In the genomic region with DNA sequence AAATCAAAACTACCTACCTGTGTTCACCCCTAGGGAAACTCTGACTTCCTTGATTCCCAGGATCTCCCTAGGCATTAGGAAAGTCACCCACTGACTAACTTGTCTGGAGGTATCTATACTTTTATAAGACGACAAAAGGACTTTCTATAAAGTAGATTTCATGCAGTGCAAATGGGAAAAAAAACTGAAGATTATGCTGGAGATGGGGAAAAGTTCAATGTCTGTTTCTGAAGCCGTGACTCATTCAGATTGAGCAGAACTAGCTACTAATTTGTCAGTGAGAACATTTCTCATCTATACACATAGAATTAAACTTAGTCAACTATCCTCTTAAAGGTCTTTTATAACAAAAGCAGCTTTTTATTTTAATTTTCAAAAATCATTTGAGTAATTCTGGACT, we compare ENCODE assay signal across 17 cellular contexts. TPM values are rescaled to one million over a fixed set of nuclear protein-coding genes. Genes with fewer than 3 reads are reported as not detected.
DNase-seq lines count a peak whose midpoint lies in the region; ATAC-seq, FAIRE-seq and TF ChIP-seq lines count a peak whose summit lies in the region.
"Had no signal": no experiment of that assay in that cellular context is flagged by ENCODE, and none has a peak within 500 bp of the region (broad histone marks: within the 10 kb centered on the region; RNA-seq: fewer than 3 reads in every experiment).

No MANE protein-coding gene starts in this region.

- TF ChIP-seq EP300 in SK-N-SH (IDR thresholded peaks at IDR 0.05; ENCODE audit: borderline replicate concordance in 1 of 2, low read depth in 1 of 2, low read length in 1 of 2) = no peak

- H3K4me2 ChIP-seq in SK-N-SH (peak overlapping the region; percentile 72; the same call in 1 of the 2 replicates), skeletal muscle satellite cell (ENCODE audit: low read length) (peak overlapping the region; percentile 16)
- H3K4me2 ChIP-seq: BLaER1 had no signal

- peaks cover 5 to 44% of the 10 kb centered on the region in 2 experiments for H3K4me1 ChIP-seq in SK-N-SH (ENCODE audit: control insufficient read depth in 1 of 2, insufficient read depth in 2 of 2, low read depth in 1 of 2, low read length in 1 of 2)
- H3K4me1 ChIP-seq in esophagus squamous epithelium = peaks cover 0 to 92% (median 31%) of the 10 kb centered on the region in 3 donors
- peaks cover 62% of the 10 kb centered on the region for H3K4me1 ChIP-seq in skeletal muscle satellite cell (ENCODE audit: control insufficient read depth, insufficient read depth, low read length)
- H3K4me1 ChIP-seq in aorta (ENCODE audit: control insufficient read depth in 1 of 2, insufficient read depth in 2 of 2, low read length in 2 of 2) = peaks cover 4 to 10% of the 10 kb centered on the region in 2 donors
- H3K4me1 ChIP-seq: BLaER1 had no signal

- TF ChIP-seq POLR2A in H54 (IDR thresholded peaks at IDR 0.05; ENCODE audit: low read depth, low read length) (no peak), esophagus squamous epithelium (IDR thresholded peaks at IDR 0.05) (no peak)

- CTCF ChIA-PET in SK-N-SH (lab: Yijun Ruan, JAX) = interaction anchor here (1.1 kb wide), 1 partner anchor 68 kb away, joined by 3 read pairs; no protein-coding TSS in a partner anchor

- peak; percentile 80 for FAIRE-seq in H54 (lab: Jason Lieb, UNC)
- FAIRE-seq: colon had no signal

- peaks cover 53% of the 10 kb centered on the region for H3F3A ChIP-seq in SK-N-SH (replicated peaks; ENCODE audit: insufficient read depth)

- H3K9ac ChIP-seq in SK-N-SH (peak overlapping the region; percentile 31; the same call in 1 of the 2 replicates), skeletal muscle satellite cell (ENCODE audit: low read depth, low read length) (peak overlapping the region; percentile 12)
- H3K9ac ChIP-seq: BLaER1, parathyroid adenoma had no signal

- no peak for TF ChIP-seq RAD21 in SK-N-SH (IDR thresholded peaks at IDR 0.05; ENCODE audit: low read length)

- 15% methylated on average over 2 of the region's 2 CpGs for WGBS in SK-N-SH (ENCODE audit: low lambda C conversion rate)
- WGBS in esophagus squamous epithelium, 2 donors = 45 to 49% methylated on average over 2 of the region's 2 CpGs
- 28 to 46% methylated on average over 2 of the region's 2 CpGs for WGBS in aorta, 2 donors

- POLR2A ChIA-PET in SK-N-SH (lab: Yijun Ruan, JAX) = no interaction called here

- intact Hi-C loops in esophagus squamous epithelium (cut with DNase I) (no loop called here), aorta (cut with DNase I) (no loop called here)

- no peak for ATAC-seq in aorta (ENCODE audit: low FRiP score)
- ATAC-seq: esophagus mucosa had no signal

- H4K20me1 ChIP-seq in SK-N-SH (ENCODE audit: insufficient read depth) = peaks cover 12% of the 10 kb centered on the region; the same call in 1 of the 2 replicates
- H4K20me1 ChIP-seq: BLaER1 had no signal

- DNase-seq in H54 (ENCODE audit: insufficient read length, low spot score) = no peak
- no peak for DNase-seq in SK-N-SH
- DNase-seq in esophagus squamous epithelium (lab: John Stamatoyannopoulos, UW) = no peak
- DNase-seq in medulla oblongata (ENCODE audit: extremely low spot score) = no peak
- no peak for DNase-seq in aorta
- no peak for DNase-seq in DMS53 (lab: John Stamatoyannopoulos, UW)
- DNase-seq: activated CD4-positive, alpha-beta memory T cell treated with anti-CD3 and anti-CD28 coated beads for 36 hours; hippocampal formation; NCI-H1694; NCI-H446; spleen; stimulated activated naive CD4-positive, alpha-beta T cell had no signal

- H3K4me3 ChIP-seq in SK-N-SH (ENCODE audit: low read depth in 2 of 2, low read length in 1 of 2) (no peak overlapping the region), esophagus squamous epithelium (no peak overlapping the region), skeletal muscle satellite cell (ENCODE audit: low read length) (no peak overlapping the region), aorta (ENCODE audit: low read length in 2 of 2) (peak overlapping the region in 1 of 2 donors; percentile 8)
- H3K4me3 ChIP-seq: BLaER1, spleen had no signal

- no peaks in the 10 kb centered on the region for H3K9me2 ChIP-seq in SK-N-SH

- peak overlapping the region; percentile 63 to 92; a peak in 3 of 4 replicates for H3K27ac ChIP-seq in SK-N-SH (ENCODE audit: low read depth in 2 of 2, low read length in 1 of 2)
- H3K27ac ChIP-seq in esophagus squamous epithelium = peak overlapping the region in 3 of 4 donors; percentile 41 to 85 (median 76)
- peak overlapping the region in 1 of 2 donors; percentile 76 for H3K27ac ChIP-seq in aorta (ENCODE audit: low read depth in 1 of 2, low read length in 2 of 2)
- H3K27ac ChIP-seq: BLaER1, parathyroid adenoma, spleen had no signal

- no peak overlapping the region for H2AFZ ChIP-seq in SK-N-SH (ENCODE audit: low read depth)
- H2AFZ ChIP-seq: parathyroid adenoma had no signal

- H3K9me3 ChIP-seq in SK-N-SH (no peaks in the 10 kb centered on the region), esophagus squamous epithelium (no peaks in the 10 kb centered on the region), skeletal muscle satellite cell (replicated peaks; ENCODE audit: low read length) (no peaks in the 10 kb centered on the region), aorta (ENCODE audit: control insufficient read depth, low read length) (no peaks in the 10 kb centered on the region)
- H3K9me3 ChIP-seq: spleen had no signal

- H3K36me3 ChIP-seq in SK-N-SH (replicated peaks in 1 of 2; ENCODE audit: control insufficient read depth in 1 of 2, insufficient read depth in 2 of 2, low read length in 1 of 2) = peaks cover 0 to 2% of the 10 kb centered on the region in 2 experiments
- H3K36me3 ChIP-seq in esophagus squamous epithelium = peaks cover 0 to 5% (median 0%) of the 10 kb centered on the region in 3 donors
- H3K36me3 ChIP-seq in skeletal muscle satellite cell (ENCODE audit: insufficient read depth, low read length) = no peaks in the 10 kb centered on the region
- H3K36me3 ChIP-seq in aorta (ENCODE audit: control insufficient read depth in 1 of 2, insufficient read depth in 2 of 2, low read length in 1 of 2) = no peaks in the 10 kb centered on the region
- H3K36me3 ChIP-seq: BLaER1, spleen had no signal

- H3K27me3 ChIP-seq in SK-N-SH (ENCODE audit: insufficient read depth) (no peaks in the 10 kb centered on the region), esophagus squamous epithelium (no peaks in the 10 kb centered on the region), skeletal muscle satellite cell (ENCODE audit: control insufficient read depth, insufficient read depth, low read length) (no peaks in the 10 kb centered on the region), aorta (ENCODE audit: control insufficient read depth in 1 of 2, insufficient read depth in 2 of 2, low read length in 1 of 2) (no peaks in the 10 kb centered on the region)

- peaks cover 98% of the 10 kb centered on the region for H3K79me2 ChIP-seq in SK-N-SH (ENCODE audit: insufficient read depth)

- TF ChIP-seq CTCF in SK-N-SH (IDR thresholded peaks at IDR 0.05) (no peak), esophagus squamous epithelium (IDR thresholded peaks at IDR 0.05) (peak in 2 of 6 experiments; percentile 7 to 37)

TF ChIP-seq in SK-N-SH, 30 proteins besides CTCF, POLR2A, EP300 and RAD21:
- TF ChIP-seq, protein P1, sequence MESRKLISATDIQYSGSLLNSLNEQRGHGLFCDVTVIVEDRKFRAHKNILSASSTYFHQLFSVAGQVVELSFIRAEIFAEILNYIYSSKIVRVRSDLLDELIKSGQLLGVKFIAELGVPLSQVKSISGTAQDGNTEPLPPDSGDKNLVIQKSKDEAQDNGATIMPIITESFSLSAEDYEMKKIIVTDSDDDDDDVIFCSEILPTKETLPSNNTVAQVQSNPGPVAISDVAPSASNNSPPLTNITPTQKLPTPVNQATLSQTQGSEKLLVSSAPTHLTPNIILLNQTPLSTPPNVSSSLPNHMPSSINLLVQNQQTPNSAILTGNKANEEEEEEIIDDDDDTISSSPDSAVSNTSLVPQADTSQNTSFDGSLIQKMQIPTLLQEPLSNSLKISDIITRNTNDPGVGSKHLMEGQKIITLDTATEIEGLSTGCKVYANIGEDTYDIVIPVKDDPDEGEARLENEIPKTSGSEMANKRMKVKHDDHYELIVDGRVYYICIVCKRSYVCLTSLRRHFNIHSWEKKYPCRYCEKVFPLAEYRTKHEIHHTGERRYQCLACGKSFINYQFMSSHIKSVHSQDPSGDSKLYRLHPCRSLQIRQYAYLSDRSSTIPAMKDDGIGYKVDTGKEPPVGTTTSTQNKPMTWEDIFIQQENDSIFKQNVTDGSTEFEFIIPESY (IDR thresholded peaks at IDR 0.05; ENCODE audit: borderline replicate concordance, low read depth) = no peak
- no peak for TF ChIP-seq GATA2 (CRISPR knock-in tag; IDR thresholded peaks at IDR 0.05)
- peak; percentile 58; the same call in 1 of the 2 replicates for TF ChIP-seq FOSL2 (IDR thresholded peaks at IDR 0.05; ENCODE audit: borderline replicate concordance, low read depth)
- TF ChIP-seq JUND (IDR thresholded peaks at IDR 0.05) = peak; percentile 32; the same call in 1 of the 2 replicates
- no peak for TF ChIP-seq ELF1 (IDR thresholded peaks at IDR 0.05)
- TF ChIP-seq, protein P2, sequence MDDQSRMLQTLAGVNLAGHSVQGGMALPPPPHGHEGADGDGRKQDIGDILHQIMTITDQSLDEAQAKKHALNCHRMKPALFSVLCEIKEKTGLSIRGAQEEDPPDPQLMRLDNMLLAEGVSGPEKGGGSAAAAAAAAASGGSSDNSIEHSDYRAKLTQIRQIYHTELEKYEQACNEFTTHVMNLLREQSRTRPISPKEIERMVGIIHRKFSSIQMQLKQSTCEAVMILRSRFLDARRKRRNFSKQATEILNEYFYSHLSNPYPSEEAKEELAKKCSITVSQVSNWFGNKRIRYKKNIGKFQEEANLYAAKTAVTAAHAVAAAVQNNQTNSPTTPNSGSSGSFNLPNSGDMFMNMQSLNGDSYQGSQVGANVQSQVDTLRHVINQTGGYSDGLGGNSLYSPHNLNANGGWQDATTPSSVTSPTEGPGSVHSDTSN (IDR thresholded peaks at IDR 0.05) = peak; percentile 12; the same call in 1 of the 2 replicates
TF ChIP-seq in SK-N-SH: peak in this region for 3.

RNA-seq across cellular contexts. Expression of a gene that starts 6.0 kb away (rescaled TPM):
- polyA plus RNA-seq in SK-N-SH (2012; rRNA removed) (39.1 and 46.5 TPM in 2 replicates), aorta (10 to 100 TPM; 80.3 to 86.6 TPM)
- polyA plus RNA-seq in SK-N-SH (2012; cell fraction: cytosol; rRNA removed) = 61.3 and 64.1 TPM in 2 replicates
- polyA plus RNA-seq in SK-N-SH (2012; cell fraction: nucleus; rRNA removed) = 21.0 and 32.9 TPM in 2 replicates
- total RNA-seq in esophagus squamous epithelium (100 to 1,000 TPM in 1 of 4 donors, 10 to 100 TPM in 3; 83.6 to 132 (median 86.4) TPM), aorta (100 to 1,000 TPM; 127 to 132 TPM)
- total RNA-seq in skeletal muscle satellite cell (2012; rRNA removed) = 44.1 and 61.6 TPM in 2 replicates

RNA-seq across cellular contexts. Expression of a gene that starts 6.4 kb away (rescaled TPM):
- 2.4 and 2.9 TPM in 2 replicates for polyA plus RNA-seq in SK-N-SH (2012; rRNA removed)
- 3.1 and 3.4 TPM in 2 replicates for polyA plus RNA-seq in SK-N-SH (2012; cell fraction: cytosol; rRNA removed)
- polyA plus RNA-seq in SK-N-SH (2012; cell fraction: nucleus; rRNA removed) = 2.2 and 2.4 TPM in 2 replicates
- total RNA-seq in esophagus squamous epithelium = 10 to 100 TPM; 47.9 to 87.9 (median 69.7) TPM
- total RNA-seq in skeletal muscle satellite cell (2012; rRNA removed) = 7.6 and 10.6 TPM in 2 replicates
- total RNA-seq in aorta = 10 to 100 TPM; 12.0 to 15.0 TPM
- polyA plus RNA-seq in aorta = 1 to 10 TPM; 5.6 to 7.9 TPM
